27 cellular contexts compared by ENCODE assay signal in the genomic region with DNA sequence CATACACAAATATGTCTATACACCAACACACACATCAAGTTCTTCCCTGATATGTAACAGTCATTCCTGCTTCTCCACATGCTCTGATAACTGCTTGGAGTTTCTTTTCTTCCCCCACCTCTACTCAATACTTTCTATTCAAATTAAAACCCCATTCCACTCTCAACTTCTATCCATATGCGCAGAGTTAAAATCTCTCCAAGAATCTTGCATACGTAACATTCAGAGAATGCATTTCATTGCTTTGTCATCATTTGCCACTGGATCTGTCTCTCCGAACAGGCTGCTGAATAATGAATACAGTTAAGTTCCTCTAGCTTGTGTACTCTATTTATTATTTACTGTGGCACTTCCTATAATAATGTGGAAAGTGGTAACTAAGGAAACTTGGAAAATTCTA.
A peak's percentile ranks its signal among the peaks of the same experiment; 100 is the strongest.
DNase-seq lines count a peak whose midpoint lies in the region; ATAC-seq, FAIRE-seq and TF ChIP-seq lines count a peak whose summit lies in the region.
"Had no signal": no experiment of that assay in that cellular context is flagged by ENCODE, and none has a peak within 500 bp of the region (broad histone marks: within the 10 kb centered on the region; RNA-seq: fewer than 3 reads in every experiment).

No MANE protein-coding gene starts in this region.

- H3K4me3 ChIP-seq in GM23248 (no peak overlapping the region), H1 (ENCODE audit: extremely low read depth in 1 of 4, insufficient read depth in 2 of 4, low read depth in 3 of 4, low read length in 4 of 4) (peak overlapping the region in 1 of 4 experiments; percentile 3; a peak in 2 of 8 replicates), psoas muscle (no peak overlapping the region)
- H3K4me3 ChIP-seq: breast epithelium, upper lobe of right lung had no signal

- no peak overlapping the region for H4K5ac ChIP-seq in H1 (ENCODE audit: insufficient read length, low read depth, low read length)

- peak overlapping the region; percentile 66 for H3K4me2 ChIP-seq in GM23248 (ENCODE audit: unreplicated experiment)
- peak overlapping the region; percentile 51 to 54 for H3K4me2 ChIP-seq in H1 (ENCODE audit: insufficient read depth in 1 of 2, low read depth in 2 of 2, low read length in 2 of 2)

- no peaks in the 10 kb centered on the region for H3K23me2 ChIP-seq in H1 (ENCODE audit: low read depth, low read length)

- H3K18ac ChIP-seq in H1 (ENCODE audit: extremely low read depth, low read length): no peak overlapping the region

- ATAC-seq in psoas muscle: no peak
- ATAC-seq: stimulated activated memory B cell treated with anti-CD40 and anti-IgM and Interleukin-4, amounts not matched to agents 10 μg/mL and 1 μg/mL and 100 μg/mL, for 72 hours; upper lobe of right lung had no signal

- DNase-seq in GM23248 (peak; percentile 53), NCI-H69 (lab: John Stamatoyannopoulos, UW) (peak; percentile 49), H1 (ENCODE audit: low read depth in 1 of 2, low spot score in 2 of 2) (no peak), psoas muscle (no peak), SIG-M5 treated with dmso at 0.1 percent for 504 hours (lab: John Stamatoyannopoulos, UW; ENCODE audit: unreplicated experiment) (no peak), NCI-H446 treated with DMSO at 0.1 percent for 48 hours (lab: John Stamatoyannopoulos, UW) (no peak)
- DNase-seq in activated CD8-positive, alpha-beta memory T cell treated with anti-CD3 and anti-CD28 coated beads for 24 hours: no peak
- DNase-seq: activated CD4-positive, alpha-beta T cell treated with anti-CD3 and anti-CD28 coated beads for 48 hours; activated naive CD4-positive, alpha-beta T cell; activated T-cell treated with anti-CD3 and anti-CD28 coated beads, Interleukin-2, amount 50 U/mL, for 48 hours; Calu3; DMS79 treated with DMSO at 0.1 percent for 48 hours; effector CD4-positive, alpha-beta T cell; glutamatergic neuron; MV-4-11; NCI-H2029; NCI-H226; NCI-H748 treated with DMSO at 0.1 percent for 48 hours; right cardiac atrium; stimulated activated CD4-positive, alpha-beta T cell treated with anti-CD3 and anti-CD28 coated beads, Interleukin-4, amount 100 ng/mL, for 24 hours; upper lobe of right lung had no signal

- CTCF ChIA-PET in H1 (lab: Charles Lee; ENCODE audit: partially characterized antibody): interaction anchor here (1.1 to 1.6 kb wide), 3 partner anchors 62 to 116 kb away, joined by 3 to 5 read pairs (median 5); no protein-coding TSS in a partner anchor

- no peak overlapping the region for H3K56ac ChIP-seq in H1 (replicated peaks; ENCODE audit: insufficient read length, low read depth, low read length)

- no peaks in the 10 kb centered on the region for H3K79me2 ChIP-seq in GM23248 (ENCODE audit: insufficient read depth)
- H3K79me2 ChIP-seq in H1 (ENCODE audit: control insufficient read depth in 1 of 2, insufficient read depth in 2 of 2, low read length in 2 of 2): no peaks in the 10 kb centered on the region
- H3K79me2 ChIP-seq: parathyroid adenoma had no signal

- no peak overlapping the region for H4K8ac ChIP-seq in H1 (ENCODE audit: extremely low read depth, insufficient read depth, low read length)

- no peak overlapping the region for H2AFZ ChIP-seq in GM23248
- no peak overlapping the region for H2AFZ ChIP-seq in H1 (ENCODE audit: low read length)
- H2AFZ ChIP-seq: parathyroid adenoma had no signal

- intact Hi-C loops in psoas muscle (cut with DNase I): loop anchor here (10.0 kb wide), 2 partner anchors 69 to 181 kb away; no protein-coding TSS in a partner anchor

- no peak for TF ChIP-seq RAD21 in H1 (IDR thresholded peaks at IDR 0.05 in 1 of 2, conservative IDR thresholded peaks at IDR 0.05 in 1 of 2; ENCODE audit: low read depth in 2 of 2, low read length in 2 of 2)

- no peak overlapping the region for H4K91ac ChIP-seq in H1 (replicated peaks; ENCODE audit: insufficient read length, low read length)

- no peaks in the 10 kb centered on the region for H3K36me3 ChIP-seq in GM23248 (ENCODE audit: low read depth)
- H3K36me3 ChIP-seq in H1 (ENCODE audit: control insufficient read depth in 2 of 4, insufficient read depth in 4 of 4, low read length in 3 of 4): no peaks in the 10 kb centered on the region
- no peaks in the 10 kb centered on the region for H3K36me3 ChIP-seq in psoas muscle (ENCODE audit: insufficient read depth in 1 of 2, low read depth in 1 of 2)
- H3K36me3 ChIP-seq: breast epithelium, upper lobe of right lung had no signal

- H3K23ac ChIP-seq in H1 (ENCODE audit: insufficient read length): no peak overlapping the region

- H3K79me1 ChIP-seq in H1 (ENCODE audit: low read depth, low read length): no peaks in the 10 kb centered on the region

- no peak for FAIRE-seq in H1 (lab: Jason Lieb, UNC)
- FAIRE-seq: colon, GM18507 had no signal

- H2BK5ac ChIP-seq in H1 (ENCODE audit: low read depth, low read length): 0 out of 2 replicates have a peak overlapping the region, but pooled peaks have one; percentile 79

- no peaks in the 10 kb centered on the region for H3K9me2 ChIP-seq in GM23248 (ENCODE audit: insufficient read depth)

- TF ChIP-seq EP300 in H1 (IDR thresholded peaks at IDR 0.05; ENCODE audit: borderline replicate concordance in 1 of 2, low read depth in 2 of 2, low read length in 2 of 2): no peak

- H3K4me1 ChIP-seq in GM23248 (ENCODE audit: insufficient read depth) (peaks cover 67% of the 10 kb centered on the region), H1 (replicated peaks in 1 of 4; ENCODE audit: control insufficient read depth in 3 of 4, insufficient read depth in 4 of 4, low read length in 3 of 4) (peaks cover 2 to 23% (median 14%) of the 10 kb centered on the region in 4 experiments; a peak in 4 of 7 replicates), psoas muscle (peaks cover 36% of the 10 kb centered on the region)
- H3K4me1 ChIP-seq: breast epithelium, parathyroid adenoma, upper lobe of right lung had no signal

- in situ Hi-C loops in GM23248 (cut with MboI): no loop called here

- peak overlapping the region; percentile 40; the same call in 1 of the 2 replicates for H2BK20ac ChIP-seq in H1 (ENCODE audit: low read length)

- H3K27ac ChIP-seq in GM23248 (peak overlapping the region; percentile 70), H1 (ENCODE audit: low read depth, low read length) (peak overlapping the region; percentile 28; the same call in 1 of the 2 replicates), psoas muscle (peak overlapping the region; percentile 91)
- H3K27ac ChIP-seq: breast epithelium, HL-60, parathyroid adenoma, upper lobe of right lung had no signal

- peak overlapping the region; percentile 84 for H2BK12ac ChIP-seq in H1 (ENCODE audit: low read depth, low read length)

- 0 out of 2 replicates have a peak overlapping the region, but pooled peaks have one; percentile 19 for H3K9ac ChIP-seq in GM23248
- H3K9ac ChIP-seq in H1 (replicated peaks in 1 of 4; ENCODE audit: extremely low read depth in 1 of 4, low read depth in 3 of 4, low read length in 3 of 4): no peak overlapping the region; a peak in 1 of 7 replicates
- H3K9ac ChIP-seq: parathyroid adenoma had no signal

- peaks cover 52% of the 10 kb centered on the region for H3F3A ChIP-seq in GM23248 (ENCODE audit: insufficient read depth)

- POLR2A ChIA-PET in H1 (lab: Charles Lee; ENCODE audit: partially characterized antibody): interaction anchor here (1.2 kb wide), 1 partner anchor 18 kb away, joined by 4 read pairs; no protein-coding TSS in a partner anchor

- TF ChIP-seq POLR2A in H1 (IDR thresholded peaks at IDR 0.05; ENCODE audit: control extremely low read depth in 1 of 2, low read depth in 2 of 2, low read length in 2 of 2): no peak

- H3K9me3 ChIP-seq in GM23248 (ENCODE audit: low read depth) (no peaks in the 10 kb centered on the region), H1 (ENCODE audit: insufficient read depth in 2 of 2, low read depth in 1 of 2, low read length in 1 of 2) (no peaks in the 10 kb centered on the region), psoas muscle (no peaks in the 10 kb centered on the region)
- H3K9me3 ChIP-seq: breast epithelium, upper lobe of right lung had no signal

- no peaks in the 10 kb centered on the region for H3K27me3 ChIP-seq in GM23248 (replicated peaks; ENCODE audit: insufficient read depth)
- no peaks in the 10 kb centered on the region for H3K27me3 ChIP-seq in H1 (replicated peaks in 1 of 4; ENCODE audit: control insufficient read depth in 3 of 4, extremely low read depth in 1 of 4, insufficient read depth in 3 of 4, low read length in 3 of 4)
- no peaks in the 10 kb centered on the region for H3K27me3 ChIP-seq in psoas muscle (ENCODE audit: insufficient read depth in 3 of 3, low read length in 2 of 3)
- H3K27me3 ChIP-seq: breast epithelium, upper lobe of right lung had no signal

- H4K20me1 ChIP-seq in GM23248 (ENCODE audit: insufficient read depth) (no peaks in the 10 kb centered on the region), H1 (replicated peaks in 1 of 2; ENCODE audit: control insufficient read depth in 1 of 2, insufficient read depth in 2 of 2, low read length in 2 of 2) (no peaks in the 10 kb centered on the region)

- 63 to 74% methylated on average over 3 of the region's 3 CpGs for WGBS in GM23248 (ENCODE audit: low coverage in 1 of 2, low lambda C conversion rate in 2 of 2, missing lambda C conversion rate in 2 of 2), 2 experiments
- 51 to 100% methylated on average over 1 to 3 of the region's 3 CpGs for WGBS in H1 (ENCODE audit: extremely low coverage in 1 of 2, insufficient coverage in 1 of 2, insufficient read length in 1 of 2, insufficient replicate concordance in 2 of 2, low coverage in 1 of 2, low lambda C conversion rate in 2 of 2, missing lambda C conversion rate in 1 of 2), 2 experiments
- WGBS in psoas muscle, 3 donors: 47 to 72% (median 66%) methylated on average over 3 of the region's 3 CpGs

- H2AK5ac ChIP-seq in H1 (ENCODE audit: low read depth, low read length): no peak overlapping the region

- H3K14ac ChIP-seq in H1 (ENCODE audit: insufficient read length): no peak overlapping the region

- TF ChIP-seq CTCF in H1 (IDR thresholded peaks at IDR 0.05; ENCODE audit: control extremely low read depth in 1 of 3, insufficient read depth in 1 of 3, low read depth in 1 of 3, low read length in 3 of 3) (no peak), psoas muscle (IDR thresholded peaks at IDR 0.05) (no peak)

- no peak overlapping the region for H3K4ac ChIP-seq in H1 (replicated peaks; ENCODE audit: insufficient read length, low read depth, low read length)

- H2BK120ac ChIP-seq in H1 (replicated peaks; ENCODE audit: low read depth, low read length): no peak overlapping the region

- no peak overlapping the region for H2BK15ac ChIP-seq in H1 (ENCODE audit: low read length)

TF ChIP-seq in H1, 55 proteins besides CTCF, POLR2A, EP300 and RAD21 (continues in another document):
- TF ChIP-seq GTF2F1 (IDR thresholded peaks at IDR 0.05; ENCODE audit: borderline replicate concordance, low read depth, low read length) (no peak), TEAD4 (IDR thresholded peaks at IDR 0.05; ENCODE audit: low read depth, low read length) (0 out of 2 replicates have a peak, but pooled peaks have one; percentile 2), BACH1 (IDR thresholded peaks at IDR 0.05; ENCODE audit: low read length) (peak; percentile 26; the same call in 1 of the 2 replicates), SIRT6 (IDR thresholded peaks at IDR 0.05; ENCODE audit: low read length) (no peak), SIN3A (conservative IDR thresholded peaks at IDR 0.05 in 1 of 2, IDR thresholded peaks at IDR 0.05 in 1 of 2; ENCODE audit: low read depth in 1 of 2, low read length in 2 of 2) (no peak), HDAC6 (IDR thresholded peaks at IDR 0.05; ENCODE audit: low read depth, low read length) (no peak)

Comparison
In these comparisons a context has a peak if more than half of its experiments do, and no peak if none do; other contexts are left out.
1. DNase-seq: peak in GM23248 (single experiment) and NCI-H69 (single experiment); none in H1 (0 of 2), psoas muscle (0 of 2), SIG-M5 treated with dmso at 0.1 percent for 504 hours (single experiment), NCI-H446 treated with DMSO at 0.1 percent for 48 hours (single experiment) and activated CD8-positive, alpha-beta memory T cell treated with anti-CD3 and anti-CD28 coated beads for 24 hours (single experiment).
2. H3K27ac ChIP-seq: peak in every context shown above with its lines; median percentile 91 in psoas muscle; 70 in GM23248; 28 in H1.